Comparison of ENCODE assay signal across 8 cellular contexts in genomic region chr9:133993635-133994253, GRCh38. TPM values are rescaled to one million over a fixed set of nuclear protein-coding genes. Genes with fewer than 3 reads are reported as not detected.
DNase-seq lines count a peak whose midpoint lies in the region; ATAC-seq, FAIRE-seq and TF ChIP-seq lines count a peak whose summit lies in the region.

No MANE protein-coding gene starts in this region.

- H3K14ac ChIP-seq in mesenchymal stem cell (ENCODE audit: low read length in 2 of 2): no peak overlapping the region

- no TSS peak for BruUV-seq in K562 (replicated peaks; lab: Mats Ljungman, UMichigan)

- TF ChIP-seq CTCF in heart left ventricle (IDR thresholded peaks at IDR 0.05) (no peak), K562 (IDR thresholded peaks at IDR 0.05 in 2 of 3, conservative IDR thresholded peaks at IDR 0.05 in 1 of 3; ENCODE audit: insufficient read depth in 2 of 3, low read depth in 1 of 3, low read length in 3 of 3) (no peak), upper lobe of left lung (IDR thresholded peaks at IDR 0.05) (no peak)

- peak overlapping the region; percentile 12 for H4K91ac ChIP-seq in mesenchymal stem cell (ENCODE audit: low read length)

- TF ChIP-seq RAD21 in K562 (CRISPR knock-in tag; conservative IDR thresholded peaks at IDR 0.05 in 1 of 2, IDR thresholded peaks at IDR 0.05 in 1 of 2): no peak

- H3K27me3 ChIP-seq in heart left ventricle (peaks cover 0 to 4% (median 0%) of the 10 kb centered on the region in 9 donors), K562 (ENCODE audit: control insufficient read depth in 2 of 2, insufficient read depth in 2 of 2, low read length in 2 of 2) (peaks cover 0 to 24% of the 10 kb centered on the region in 2 experiments; a peak in 2 of 5 replicates), mesenchymal stem cell (ENCODE audit: control insufficient read depth in 1 of 2, insufficient read depth in 1 of 2, low read length in 2 of 2) (peaks cover 0 to 18% of the 10 kb centered on the region in 2 experiments), upper lobe of left lung (no peaks in the 10 kb centered on the region)

- CTCF ChIA-PET in K562 (lab: Yijun Ruan, JAX; ENCODE audit: low intra/inter-chr PET ratio): interaction anchor here (0.6 to 3.7 kb wide), 3 partner anchors 198 to 827 kb away, joined by 3 to 44 read pairs (median 3); no protein-coding TSS in a partner anchor

- peak overlapping the region; percentile 31 for H2AK5ac ChIP-seq in mesenchymal stem cell (ENCODE audit: low read length, severe bottlenecking)

- peaks cover 9% of the 10 kb centered on the region for H3K79me1 ChIP-seq in mesenchymal stem cell (replicated peaks; ENCODE audit: low read length, poor library complexity, severe bottlenecking)

- peak in 1 of 4 donors; percentile 12 for ATAC-seq in heart left ventricle
- ATAC-seq in Right ventricle myocardium superior (ENCODE audit: poor library complexity): no peak
- no peak for ATAC-seq in K562
- ATAC-seq in upper lobe of left lung (ENCODE audit: low FRiP score in 2 of 2): peak in 1 of 2 donors; percentile 15

- H3K79me2 ChIP-seq in K562 (ENCODE audit: control insufficient read depth, insufficient read depth, low read length): no peaks in the 10 kb centered on the region

- peak overlapping the region in 10 of 12 donors; percentile 80 to 95 (median 92) for H3K27ac ChIP-seq in heart left ventricle
- no peak overlapping the region for H3K27ac ChIP-seq in K562 (ENCODE audit: extremely low read depth, low read depth, low read length)
- peak overlapping the region; percentile 95 for H3K27ac ChIP-seq in mesenchymal stem cell (ENCODE audit: low read length, poor library complexity, severe bottlenecking)
- H3K27ac ChIP-seq in upper lobe of left lung: peak overlapping the region; percentile 91 to 95 (median 93)

- H3K4me3 ChIP-seq in heart left ventricle: peak overlapping the region in 11 of 12 donors; percentile 53 to 88 (median 73)
- H3K4me3 ChIP-seq in K562: peak overlapping the region; percentile 68; the same call in 1 of the 2 replicates
- peak overlapping the region; percentile 91 for H3K4me3 ChIP-seq in mesenchymal stem cell (ENCODE audit: insufficient read depth in 1 of 2, low read depth in 1 of 2, low read length in 2 of 2)
- H3K4me3 ChIP-seq in upper lobe of left lung: peak overlapping the region; percentile 62 to 96 (median 86)

- H3K4me1 ChIP-seq in heart left ventricle (peaks cover 4 to 31% (median 20%) of the 10 kb centered on the region in 12 donors), K562 (replicated peaks in 1 of 2; ENCODE audit: control insufficient read depth in 2 of 2, insufficient read depth in 2 of 2, low read length in 2 of 2) (peaks cover 0 to 41% of the 10 kb centered on the region in 2 experiments; a peak in 3 of 5 replicates), mesenchymal stem cell (ENCODE audit: control insufficient read depth, insufficient read depth, low read depth, low read length) (peaks cover 36% of the 10 kb centered on the region), upper lobe of left lung (peaks cover 24 to 43% (median 32%) of the 10 kb centered on the region in 4 donors)

- no peak overlapping the region for H4K8ac ChIP-seq in mesenchymal stem cell (ENCODE audit: low read length)

- H2BK120ac ChIP-seq in mesenchymal stem cell (ENCODE audit: low read depth, low read length): no peak overlapping the region

- peaks cover 17% of the 10 kb centered on the region for H4K20me1 ChIP-seq in K562 (replicated peaks; ENCODE audit: control insufficient read depth, insufficient read depth, low read length)

- H3K36me3 ChIP-seq in heart left ventricle (no peaks in the 10 kb centered on the region), K562 (ENCODE audit: control insufficient read depth, insufficient read depth, low read length) (no peaks in the 10 kb centered on the region), mesenchymal stem cell (ENCODE audit: control insufficient read depth in 1 of 2, insufficient read depth in 2 of 2, low read depth in 1 of 2, low read length in 2 of 2) (no peaks in the 10 kb centered on the region), upper lobe of left lung (no peaks in the 10 kb centered on the region)

- H3K9me1 ChIP-seq in K562 (ENCODE audit: control insufficient read depth, insufficient read depth, low read length): no peaks in the 10 kb centered on the region

- H3K4me2 ChIP-seq in K562 (ENCODE audit: insufficient read depth, low read length): peak overlapping the region; percentile 82
- peak overlapping the region; percentile 72 for H3K4me2 ChIP-seq in mesenchymal stem cell (ENCODE audit: low read length, poor library complexity, severe bottlenecking)

- H3K23ac ChIP-seq in mesenchymal stem cell (ENCODE audit: low read length in 2 of 2): no peak overlapping the region

- H3K9ac ChIP-seq in K562 (ENCODE audit: insufficient read depth in 1 of 2, low read depth in 2 of 2, low read length in 2 of 2) (peak overlapping the region in 1 of 2 experiments; percentile 48; a peak in 1 of 4 replicates), mesenchymal stem cell (ENCODE audit: low read length) (peak overlapping the region; percentile 96)

- DNase-seq in heart left ventricle (no peak), Right ventricle myocardium superior (no peak), K562 (ENCODE audit: extremely low read depth in 1 of 4, low spot score in 3 of 4) (no peak), mesenchymal stem cell (no peak), upper lobe of left lung (peak in 1 of 2 donors; percentile 83), HuH-7 (ENCODE audit: low spot score) (no peak), amniotic stem cell (lab: John Stamatoyannopoulos, UW) (no peak), Kasumi-1 (lab: John Stamatoyannopoulos, UW) (no peak)

- WGBS in heart left ventricle, 4 donors: 62 to 81% (median 65%) methylated on average over 11 to 16 of the region's 16 CpGs
- WGBS in K562 (ENCODE audit: insufficient coverage, low coverage, missing lambda C conversion rate): 54% methylated on average over 16 of the region's 16 CpGs
- 82% methylated on average over 16 of the region's 16 CpGs for WGBS in mesenchymal stem cell
- WGBS in upper lobe of left lung, 2 donors: 68 to 86% methylated on average over 7 to 15 of the region's 16 CpGs

- intact Hi-C loops in heart left ventricle (cut with DNase I): loop anchor here (1.0 to 10.0 kb wide), 7 partner anchors 36 to 459 kb away; partner anchors contain the start of gene ADAMTSL2 (in 1 of the 10)
- intact Hi-C loops in Right ventricle myocardium superior (cut with DNase I): loop anchor here (2.0 kb wide), 1 partner anchor 201 kb away; no protein-coding TSS in a partner anchor
- intact Hi-C loops in K562 (cut with micrococcal nuclease): loop anchor here (1.0 kb wide), 2 partner anchors 106 to 200 kb away; no protein-coding TSS in a partner anchor

- peak overlapping the region; percentile 4 to 60 for H3K4ac ChIP-seq in mesenchymal stem cell (ENCODE audit: low read depth in 1 of 2, low read length in 2 of 2)

- POLR2A ChIA-PET in K562 (lab: Yijun Ruan, JAX): interaction anchor here (0.6 to 1.4 kb wide), 6 partner anchors 14 to 537 kb away, joined by 3 to 4 read pairs (median 3); no protein-coding TSS in a partner anchor

- in situ Hi-C loops in K562 (cut with MboI): no loop called here

- peak overlapping the region; percentile 27 to 86 for H3K18ac ChIP-seq in mesenchymal stem cell (ENCODE audit: low read depth in 1 of 2, low read length in 2 of 2)

- H2BK15ac ChIP-seq in mesenchymal stem cell (ENCODE audit: low read depth, poor library complexity, severe bottlenecking): peak overlapping the region; percentile 30

- H3K9me3 ChIP-seq in heart left ventricle (no peaks in the 10 kb centered on the region), K562 (replicated peaks; ENCODE audit: control insufficient read depth, insufficient read depth, low read depth, low read length) (no peaks in the 10 kb centered on the region), mesenchymal stem cell (ENCODE audit: control insufficient read depth, low read length) (no peaks in the 10 kb centered on the region), upper lobe of left lung (no peaks in the 10 kb centered on the region)

- TF ChIP-seq POLR2A in heart left ventricle (IDR thresholded peaks at IDR 0.05) (no peak), K562 (conservative IDR thresholded peaks at IDR 0.05) (no peak), upper lobe of left lung (IDR thresholded peaks at IDR 0.05) (no peak)

- FAIRE-seq in K562 (lab: Jason Lieb, UNC): no peak

- H2BK5ac ChIP-seq in mesenchymal stem cell (ENCODE audit: low read depth, low read length, poor library complexity, severe bottlenecking): no peak overlapping the region

- TF ChIP-seq EP300 in K562 (IDR thresholded peaks at IDR 0.05; ENCODE audit: low read length) (no peak), upper lobe of left lung (IDR thresholded peaks at IDR 0.05) (no peak)

- no peak overlapping the region for H2AFZ ChIP-seq in K562 (ENCODE audit: low read depth, low read length)
- no peak overlapping the region for H2AFZ ChIP-seq in mesenchymal stem cell (ENCODE audit: low read depth, low read length)

- peak overlapping the region; percentile 15 to 21 for H2BK12ac ChIP-seq in mesenchymal stem cell (ENCODE audit: low read length in 2 of 2)

RNA-seq across cellular contexts. Expression of gene VAV2, which starts 1.6 kb away (rescaled TPM):
- total RNA-seq in heart left ventricle (1 to 10 TPM; 3.4 to 9.9 (median 5.3) TPM), Right ventricle myocardium superior (4.9 TPM), K562 (2014; rRNA removed) (1.0 and 1.5 TPM in 2 replicates), K562 (2014; rRNA removed; fragmentation: Illumina TruSeq; extraction: Trizol) (0.76 and 1.3 TPM in 2 replicates), K562 (2015; rRNA removed; fragmentation: Illumina TruSeq; extraction: Trizol) (0.91 and 0.94 TPM in 2 replicates), K562 (2021) (2.7 and 3.0 TPM in 2 replicates), upper lobe of left lung (10 to 100 TPM; 12.0 to 38.8 (median 22.0) TPM)
- polyA plus RNA-seq in heart left ventricle (1 to 10 TPM; 3.3 to 6.5 TPM), K562 (2011; rRNA removed) (0.79 and 1.0 TPM in 2 replicates), K562 (2014; fragmentation: Illumina TruSeq; extraction: Trizol) (1.5 and 1.7 TPM in 2 replicates), K562 (2014; fragmentation: Nextera tagmentation; extraction: Ambion mirVana) (under 1 TPM in 1 of 2 experiments, not detected in 1; 0.01 TPM), K562 (2014; rRNA removed) (1.2 and 1.5 TPM in 2 replicates)
- 4.0 and 7.9 TPM in 2 replicates for total RNA-seq in K562 (2011; cell fraction: chromatin; rRNA removed; ENCODE audit: low replicate concordance)
- total RNA-seq in K562 (2011; cell fraction: nucleolus; rRNA removed): 2.4 and 2.5 TPM in 2 replicates
- total RNA-seq in K562 (2011; cell fraction: nucleoplasm; rRNA removed): 1.8 and 4.4 TPM in 2 replicates
- polyA plus RNA-seq in K562 (2011; cell fraction: cytosol; rRNA removed): 0.77 and 1.4 TPM in 2 replicates
- 1.4 and 2.5 TPM in 2 replicates for polyA plus RNA-seq in K562 (2011; cell fraction: nucleus; rRNA removed)
- 0.75 and 1.2 TPM in 2 replicates for polyA plus RNA-seq in K562 (2012)
- 1.5 and 1.9 TPM in 2 replicates for polyA minus RNA-seq in K562 (2011; rRNA and poly(A)+ RNA removed)
- 1.8 and 2.1 TPM in 2 replicates for polyA minus RNA-seq in K562 (2011; cell fraction: cytosol; rRNA and poly(A)+ RNA removed)
- polyA minus RNA-seq in K562 (2011; cell fraction: nucleus; rRNA and poly(A)+ RNA removed): 1.4 and 1.9 TPM in 2 replicates
- 11.6 TPM for polyA plus RNA-seq in mesenchymal stem cell (2013, experiment 1 of 2)
- 11.1 TPM for polyA plus RNA-seq in mesenchymal stem cell (2013, experiment 2 of 2)

RNA-seq across cellular contexts. Expression of gene BRD3OS, which starts 31.5 kb away (rescaled TPM):
- total RNA-seq in heart left ventricle (10 to 100 TPM in 4 of 9 donors, 1 to 10 TPM in 5; 5.3 to 13.8 (median 9.3) TPM), Right ventricle myocardium superior (4.9 TPM), K562 (2014; rRNA removed) (7.5 and 10.3 TPM in 2 replicates), K562 (2014; rRNA removed; fragmentation: Illumina TruSeq; extraction: Trizol) (4.8 and 4.9 TPM in 2 replicates), K562 (2015; rRNA removed; fragmentation: Illumina TruSeq; extraction: Trizol) (3.1 and 3.4 TPM in 2 replicates), K562 (2021) (8.7 and 9.2 TPM in 2 replicates), upper lobe of left lung (10 to 100 TPM in 4 of 6 donors, 1 to 10 TPM in 2; 7.0 to 17.8 (median 11.6) TPM)
- polyA plus RNA-seq in heart left ventricle (1 to 10 TPM; 1.8 to 8.9 TPM), K562 (2011; rRNA removed) (4.1 and 5.9 TPM in 2 replicates), K562 (2014; fragmentation: Illumina TruSeq; extraction: Trizol) (7.9 and 8.6 TPM in 2 replicates), K562 (2014; fragmentation: Nextera tagmentation; extraction: Ambion mirVana) (1 to 10 TPM; 1.1 to 1.7 TPM), K562 (2014; rRNA removed) (6.4 and 10.3 TPM in 2 replicates)
- total RNA-seq in K562 (2011; cell fraction: chromatin; rRNA removed; ENCODE audit: low replicate concordance): 5.2 and 12.0 TPM in 2 replicates
- 5.4 and 7.3 TPM in 2 replicates for total RNA-seq in K562 (2011; cell fraction: nucleolus; rRNA removed)
- total RNA-seq in K562 (2011; cell fraction: nucleoplasm; rRNA removed): 7.1 and 8.9 TPM in 2 replicates
- polyA plus RNA-seq in K562 (2011; cell fraction: cytosol; rRNA removed): 4.6 and 5.2 TPM in 2 replicates
- polyA plus RNA-seq in K562 (2011; cell fraction: nucleus; rRNA removed): 4.3 and 6.5 TPM in 2 replicates
- 5.6 and 8.1 TPM in 2 replicates for polyA plus RNA-seq in K562 (2012)
- polyA minus RNA-seq in K562 (2011; rRNA and poly(A)+ RNA removed): 2.5 and 3.2 TPM in 2 replicates
- 4.4 and 7.0 TPM in 2 replicates for polyA minus RNA-seq in K562 (2011; cell fraction: cytosol; rRNA and poly(A)+ RNA removed)
- polyA minus RNA-seq in K562 (2011; cell fraction: nucleus; rRNA and poly(A)+ RNA removed): 4.0 and 4.4 TPM in 2 replicates
- polyA plus RNA-seq in mesenchymal stem cell (2013, experiment 1 of 2): 23.6 TPM
- 26.5 TPM for polyA plus RNA-seq in mesenchymal stem cell (2013, experiment 2 of 2)
